8 cellular contexts compared by ENCODE assay signal in the genomic region with DNA sequence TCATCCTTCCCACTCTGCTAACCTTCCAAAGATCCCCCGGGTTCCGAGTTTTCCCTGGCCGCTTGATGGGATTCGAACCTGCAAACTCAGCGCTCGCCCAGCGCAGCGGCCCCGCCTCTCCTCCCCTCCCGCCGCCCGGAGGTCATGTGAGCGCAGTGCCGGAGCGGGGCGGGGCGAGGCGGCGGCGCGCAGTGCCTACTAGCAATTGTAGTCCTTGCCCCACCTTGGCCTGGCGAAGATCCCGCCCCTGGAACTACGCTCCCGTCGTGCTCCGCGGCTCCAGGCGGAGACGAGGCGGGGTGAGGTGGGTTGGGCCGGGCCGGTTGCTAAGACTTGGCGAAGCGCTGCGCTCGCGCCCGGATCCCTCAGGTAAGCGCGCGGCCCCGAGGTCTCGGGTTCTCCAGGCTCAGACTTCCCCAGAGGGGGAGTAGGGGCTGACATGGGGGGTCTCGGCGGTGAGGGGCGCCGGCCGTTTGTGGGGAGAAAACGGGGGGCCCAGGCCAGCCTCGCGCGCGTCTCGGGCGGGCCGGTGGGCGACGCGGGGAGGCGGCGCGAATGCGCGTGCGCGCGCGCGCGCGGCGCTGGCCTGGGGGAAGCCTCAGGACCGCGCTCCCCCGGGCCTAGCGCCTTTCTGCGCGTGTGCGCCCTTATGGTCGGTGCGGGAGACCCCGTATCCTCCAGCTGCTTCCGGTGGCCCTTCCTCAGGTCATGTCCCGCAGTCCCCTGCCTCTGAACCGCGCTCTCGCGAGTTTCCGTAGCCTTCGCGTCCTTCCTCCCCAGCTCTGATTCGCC.
DNase-seq lines count a peak whose midpoint lies in the region; ATAC-seq and TF ChIP-seq lines count a peak whose summit lies in the region.

ADAT3 (plus strand) TSS at position 329 of the 792 bp plus-strand sequence. CDS start 6,649 bp downstream, outside the sequence.
A gene with protein sequence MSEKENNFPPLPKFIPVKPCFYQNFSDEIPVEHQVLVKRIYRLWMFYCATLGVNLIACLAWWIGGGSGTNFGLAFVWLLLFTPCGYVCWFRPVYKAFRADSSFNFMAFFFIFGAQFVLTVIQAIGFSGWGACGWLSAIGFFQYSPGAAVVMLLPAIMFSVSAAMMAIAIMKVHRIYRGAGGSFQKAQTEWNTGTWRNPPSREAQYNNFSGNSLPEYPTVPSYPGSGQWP (plus strand): TSS at position 329 of the 792 bp plus-strand sequence. CDS start 9,621 bp downstream, outside the sequence.

- H3K9me2 ChIP-seq in MM.1S (replicated peaks; ENCODE audit: insufficient read depth, low read length): no peaks in the 10 kb centered on the region

- H2AFZ ChIP-seq in MM.1S (ENCODE audit: low read length): peak within 1 kb of the TSS; percentile 42

- in situ Hi-C loops in HAP-1 (cut with MboI; ENCODE audit: low sequenced_read_pairs): no loop called here

- H3K9me3 ChIP-seq in HAP-1 (no peaks in the 10 kb centered on the region), MM.1S (replicated peaks; ENCODE audit: insufficient read depth, low read length) (no peaks in the 10 kb centered on the region)

- H3K27me3 ChIP-seq in HAP-1 (ENCODE audit: low read depth) (no peaks in the 10 kb centered on the region), MM.1S (replicated peaks; ENCODE audit: insufficient read depth, low read length) (no peaks in the 10 kb centered on the region)

- H3K9ac ChIP-seq in MM.1S (ENCODE audit: low read length): peak within 1 kb of the TSS; percentile 65

- no peaks in the 10 kb centered on the region for H3K9me3 Mint-ChIP-seq in nephron

- peak within 1 kb of the TSS; percentile 79 for H3K4me2 ChIP-seq in MM.1S (ENCODE audit: low read depth, low read length)

- no peak for TF ChIP-seq CTCF in MM.1S (IDR thresholded peaks at IDR 0.05; ENCODE audit: low read length)
- no peak for TF ChIP-seq CTCF in fibroblast of pulmonary artery (IDR thresholded peaks at IDR 0.05; ENCODE audit: low read length, missing control alignments)
- no peak for TF ChIP-seq CTCF in nephron (IDR thresholded peaks at IDR 0.05; ENCODE audit: unreplicated experiment in 3 of 3)

- H3K36me3 ChIP-seq in HAP-1 (replicated peaks): peaks cover 7% of the 10 kb centered on the region; the same call in 1 of the 2 replicates
- no peaks in the 10 kb centered on the region for H3K36me3 ChIP-seq in MM.1S (replicated peaks; ENCODE audit: insufficient read depth, low read length)

- H3K27me3 Mint-ChIP-seq in nephron (ENCODE audit: low read depth): no peaks in the 10 kb centered on the region

- peaks cover 48% of the 10 kb centered on the region for H3K79me2 ChIP-seq in MM.1S (ENCODE audit: low read length)

- H3F3A ChIP-seq in MM.1S (ENCODE audit: insufficient read depth, low read length): peaks cover 29% of the 10 kb centered on the region

- H3K27ac ChIP-seq in MM.1S (ENCODE audit: low read length): peak within 1 kb of the TSS; percentile 41; the same call in 1 of the 2 replicates

- DNase-seq in ELF-1 (ENCODE audit: low read depth, low spot score) (peak; percentile 99), HAP-1 (ENCODE audit: low spot score in 2 of 2) (peak; percentile 98 to 100), MM.1S (peak; percentile 100), SHP77 treated with DMSO at 0.1 percent for 48 hours (lab: John Stamatoyannopoulos, UW) (peak; percentile 93), fibroblast of pulmonary artery (ENCODE audit: low read depth) (peak; percentile 99)
- peak; percentile 100 for DNase-seq in activated effector memory CD4-positive, alpha-beta T cell treated with anti-CD3 and anti-CD28 coated beads, Interleukin-2, amount 50 U/mL, for 16 hours
- peak; percentile 99 for DNase-seq in stimulated activated naive CD8-positive, alpha-beta T cell treated with anti-CD3 and anti-CD28 coated beads, Interleukin-15, Interleukin-2, amounts not matched to agents 100 U/mL and 50 U/mL, for 24 hours

- H3K4me3 ChIP-seq in HAP-1 (peak within 1 kb of the TSS; percentile 76), MM.1S (ENCODE audit: low read length) (peak within 1 kb of the TSS; percentile 85), fibroblast of pulmonary artery (replicated peaks; ENCODE audit: low read depth, low read length) (peak within 1 kb of the TSS; percentile 70)

- H3K36me3 Mint-ChIP-seq in nephron (ENCODE audit: low read depth): peaks cover 2% of the 10 kb centered on the region

- H3K4me1 Mint-ChIP-seq in nephron: peaks cover 11% of the 10 kb centered on the region

- no peaks in the 10 kb centered on the region for H4K20me1 ChIP-seq in MM.1S (ENCODE audit: insufficient read depth, low read length)

- H3K4me1 ChIP-seq in HAP-1 (peaks cover 2% of the 10 kb centered on the region), MM.1S (ENCODE audit: low read length) (peaks cover 25% of the 10 kb centered on the region)

- ATAC-seq in stimulated activated naive CD8-positive, alpha-beta T cell treated with anti-CD3 and anti-CD28 coated beads, Interleukin-15, Interleukin-2, amounts not matched to agents 100 U/mL and 50 U/mL, for 24 hours: peak; percentile 98

- H3K27ac Mint-ChIP-seq in nephron: peak within 1 kb of the TSS; percentile 90 to 99 (median 99)

- H3K4me3 Mint-ChIP-seq in nephron: peak within 1 kb of the TSS; percentile 95 to 97 (median 95)

Comparison
In these comparisons a context has a peak if more than half of its experiments do, and no peak if none do; other contexts are left out.
1. Peak in every context shown above with its lines: DNase-seq, ATAC-seq, H3K4me3 ChIP-seq and H3K27ac ChIP-seq.